Comparison of ENCODE assay signal across 1 cellular context in the genomic region with DNA sequence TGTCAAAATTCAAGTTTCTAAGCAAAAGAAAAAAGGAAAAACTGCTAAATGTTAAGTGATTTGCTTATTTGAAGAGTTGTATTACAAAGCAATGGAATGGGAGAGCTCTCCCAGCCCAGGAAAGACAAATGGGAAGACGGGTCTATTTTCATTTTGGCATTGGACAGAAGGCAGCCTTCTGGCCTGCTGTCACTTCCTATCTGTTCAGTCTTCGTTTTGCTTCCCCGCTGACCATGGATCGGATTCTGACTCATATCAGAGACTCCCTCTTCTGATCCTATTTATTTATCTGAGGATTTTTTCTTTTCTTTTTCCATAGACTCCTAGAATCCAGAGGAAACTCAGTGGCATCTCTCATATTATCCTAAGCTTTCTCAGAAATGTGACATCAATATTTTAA.
TF ChIP-seq lines count a peak whose summit lies in the region.

No MANE protein-coding gene starts in this region.

TF ChIP-seq in H1, 55 proteins besides CTCF, POLR2A, EP300 and RAD21:
- TF ChIP-seq CEBPB (IDR thresholded peaks at IDR 0.05; ENCODE audit: low read depth, low read length) = no peak
- no peak for TF ChIP-seq JUND (IDR thresholded peaks at IDR 0.05; ENCODE audit: low read length)
- TF ChIP-seq SP1 (IDR thresholded peaks at IDR 0.05; ENCODE audit: low read depth, low read length) = no peak
- no peak for TF ChIP-seq HDAC6 (IDR thresholded peaks at IDR 0.05; ENCODE audit: low read depth, low read length)
- TF ChIP-seq POLR2AphosphoS5 (IDR thresholded peaks at IDR 0.05; ENCODE audit: low read depth, low read length) = no peak
- TF ChIP-seq TAF1 (IDR thresholded peaks at IDR 0.05; ENCODE audit: low read depth, low read length) = no peak
- TF ChIP-seq FOSL1 (IDR thresholded peaks at IDR 0.05; ENCODE audit: insufficient read depth, low read depth, low read length) = no peak
- TF ChIP-seq SP2 (IDR thresholded peaks at IDR 0.05; ENCODE audit: low read length) = no peak
- no peak for TF ChIP-seq SIX5 (IDR thresholded peaks at IDR 0.05; ENCODE audit: low read depth, low read length)
- no peak for TF ChIP-seq PHF8 (conservative IDR thresholded peaks at IDR 0.05; ENCODE audit: low read depth, low read length)
- TF ChIP-seq TAF7 (optimal IDR thresholded peaks at IDR 0.05; ENCODE audit: borderline replicate concordance, low read depth, low read length) = no peak
- no peak for TF ChIP-seq CBX5 (IDR thresholded peaks at IDR 0.05; ENCODE audit: low read depth, low read length)
- TF ChIP-seq CTBP2 (IDR thresholded peaks at IDR 0.05; ENCODE audit: borderline replicate concordance, insufficient read depth, insufficient read length, low read length) = no peak
- TF ChIP-seq TEAD4 (IDR thresholded peaks at IDR 0.05; ENCODE audit: low read depth, low read length) = no peak
- no peak for TF ChIP-seq BACH1 (IDR thresholded peaks at IDR 0.05; ENCODE audit: low read length)
- TF ChIP-seq BCL11A (IDR thresholded peaks at IDR 0.05; ENCODE audit: low read depth in 2 of 2, low read length in 2 of 2) = no peak
- TF ChIP-seq NANOG (IDR thresholded peaks at IDR 0.05; ENCODE audit: insufficient read depth, low read depth, low read length, poor library complexity, severe bottlenecking) = no peak
- TF ChIP-seq RBBP5 (IDR thresholded peaks at IDR 0.05; ENCODE audit: borderline replicate concordance, low read depth, low read length) = no peak
- TF ChIP-seq CHD7 (IDR thresholded peaks at IDR 0.05; ENCODE audit: insufficient replicate concordance, low read length) = no peak
- TF ChIP-seq RFX5 (IDR thresholded peaks at IDR 0.05; ENCODE audit: borderline replicate concordance, low read depth, low read length) = no peak
